Comparison of ENCODE assay signal across 17 cellular contexts in genomic region chr6:167807200-167807599, GRCh38. TPM values are rescaled to one million over a fixed set of nuclear protein-coding genes. Genes with fewer than 3 reads are reported as not detected.
DNase-seq lines count a peak whose midpoint lies in the region; ATAC-seq and TF ChIP-seq lines count a peak whose summit lies in the region.
"Had no signal": no experiment of that assay in that cellular context is flagged by ENCODE, and none has a peak within 500 bp of the region (broad histone marks: within the 10 kb centered on the region; RNA-seq: fewer than 3 reads in every experiment).

No MANE protein-coding gene starts in this region.

- H3K4me1 Mint-ChIP-seq in activated CD4-positive, alpha-beta T cell treated with anti-CD3 and anti-CD28 coated beads, Interleukin-2, amount 10 ng/mL, durations not matched to agents 24 days and 14 days: no peaks in the 10 kb centered on the region
- H3K4me1 Mint-ChIP-seq: B cell; CD4-positive, alpha-beta memory T cell had no signal

- 81% methylated on average over 6 of the region's 6 CpGs for WGBS in esophagus muscularis mucosa
- WGBS in spleen, 5 donors: 74 to 92% (median 81%) methylated on average over 6 of the region's 6 CpGs
- 88% methylated on average over 6 of the region's 6 CpGs for WGBS in right cardiac atrium

- H3K27me3 ChIP-seq in esophagus muscularis mucosa: no peaks in the 10 kb centered on the region
- peaks cover 0 to 29% (median 0%) of the 10 kb centered on the region in 7 donors for H3K27me3 ChIP-seq in spleen (replicated peaks in 1 of 7)
- H3K27me3 ChIP-seq in right cardiac atrium (ENCODE audit: control insufficient read depth, insufficient read depth): no peaks in the 10 kb centered on the region

- no peak for TF ChIP-seq CTCF in esophagus muscularis mucosa (IDR thresholded peaks at IDR 0.05)
- no peak for TF ChIP-seq CTCF in spleen (IDR thresholded peaks at IDR 0.05 in 8 of 11, conservative IDR thresholded peaks at IDR 0.05 in 3 of 11)

- H3K36me3 ChIP-seq in esophagus muscularis mucosa (no peaks in the 10 kb centered on the region), spleen (no peaks in the 10 kb centered on the region)

- no peak overlapping the region for H3K4me3 ChIP-seq in esophagus muscularis mucosa
- H3K4me3 ChIP-seq in spleen: no peak overlapping the region
- H3K4me3 ChIP-seq in right cardiac atrium (ENCODE audit: low read length): no peak overlapping the region
- H3K4me3 ChIP-seq: GM23248 had no signal

- no peaks in the 10 kb centered on the region for H3K9me3 Mint-ChIP-seq in activated CD4-positive, alpha-beta T cell treated with anti-CD3 and anti-CD28 coated beads, Interleukin-2, amount 10 ng/mL, durations not matched to agents 24 days and 14 days
- H3K9me3 Mint-ChIP-seq: H9 had no signal

- H3K9me3 ChIP-seq in esophagus muscularis mucosa (no peaks in the 10 kb centered on the region), spleen (no peaks in the 10 kb centered on the region), right cardiac atrium (ENCODE audit: control insufficient read depth, low read length) (no peaks in the 10 kb centered on the region)

- no peaks in the 10 kb centered on the region for H3K36me3 Mint-ChIP-seq in activated CD4-positive, alpha-beta T cell treated with anti-CD3 and anti-CD28 coated beads, Interleukin-2, amount 10 ng/mL, durations not matched to agents 24 days and 14 days (ENCODE audit: low read depth)
- H3K36me3 Mint-ChIP-seq: CD4-positive, alpha-beta memory T cell had no signal

- no peak overlapping the region for H3K4me3 Mint-ChIP-seq in activated CD4-positive, alpha-beta T cell treated with anti-CD3 and anti-CD28 coated beads, Interleukin-2, amount 10 ng/mL, durations not matched to agents 24 days and 14 days
- H3K4me3 Mint-ChIP-seq: B cell; CD4-positive, alpha-beta memory T cell; H9 had no signal

- H3K27ac Mint-ChIP-seq in activated CD4-positive, alpha-beta T cell treated with anti-CD3 and anti-CD28 coated beads, Interleukin-2, amount 10 ng/mL, durations not matched to agents 24 days and 14 days: no peak overlapping the region
- H3K27ac Mint-ChIP-seq: B cell, H9 had no signal

- TF ChIP-seq EP300 in esophagus muscularis mucosa (IDR thresholded peaks at IDR 0.05): no peak

- intact Hi-C loops in activated CD4-positive, alpha-beta T cell treated with anti-CD3 and anti-CD28 coated beads, Interleukin-2, amount 10 ng/mL, durations not matched to agents 24 days and 14 days (cut with micrococcal nuclease): no loop called here
- intact Hi-C loops in esophagus muscularis mucosa (cut with DNase I): no loop called here
- intact Hi-C loops in spleen (cut with DNase I; ENCODE audit: low total_unique reads): no loop called here
- intact Hi-C loops in right cardiac atrium (cut with DNase I): no loop called here

- TF ChIP-seq POLR2A in esophagus muscularis mucosa (IDR thresholded peaks at IDR 0.05; ENCODE audit: low read depth) (no peak), spleen (IDR thresholded peaks at IDR 0.05) (no peak)

- no peak for ATAC-seq in right cardiac atrium
- ATAC-seq: HCT116 had no signal

- DNase-seq in activated CD4-positive, alpha-beta T cell treated with anti-CD3 and anti-CD28 coated beads, Interleukin-2, amount 10 ng/mL, durations not matched to agents 24 days and 14 days: peak; percentile 20
- DNase-seq in activated CD4-positive, alpha-beta T cell treated with anti-CD3 and anti-CD28 coated beads, Interleukin-2, amount 50 U/mL, for 4 hours: no peak
- peak; percentile 57 for DNase-seq in esophagus muscularis mucosa (ENCODE audit: extremely low spot score)
- DNase-seq in spleen: peak; percentile 37
- no peak for DNase-seq in NCI-H774 (lab: John Stamatoyannopoulos, UW)
- no peak for DNase-seq in right cardiac atrium
- DNase-seq: C1 segment of cervical spinal cord; Calu3; CD4-positive, alpha-beta memory T cell; COR-L47; DMS53; DMS79 treated with DMSO at 0.1 percent for 48 hours; GM23248; H9 had no signal

- H3K27ac ChIP-seq in esophagus muscularis mucosa (replicated peaks in 1 of 4): no peak overlapping the region
- H3K27ac ChIP-seq in spleen: no peak overlapping the region
- H3K27ac ChIP-seq in right cardiac atrium (ENCODE audit: low read length): no peak overlapping the region
- H3K27ac ChIP-seq: 22Rv1, GM23248 had no signal

- H3K27me3 Mint-ChIP-seq in activated CD4-positive, alpha-beta T cell treated with anti-CD3 and anti-CD28 coated beads, Interleukin-2, amount 10 ng/mL, durations not matched to agents 24 days and 14 days: peaks cover 38% of the 10 kb centered on the region

- no peaks in the 10 kb centered on the region for H3K4me1 ChIP-seq in esophagus muscularis mucosa
- no peaks in the 10 kb centered on the region for H3K4me1 ChIP-seq in spleen
- H3K4me1 ChIP-seq in right cardiac atrium (ENCODE audit: control insufficient read depth, insufficient read depth, low read length): no peaks in the 10 kb centered on the region

RNA-seq across cellular contexts. Expression of gene AFDN, which starts 19.5 kb away (rescaled TPM):
- total RNA-seq in activated CD4-positive, alpha-beta T cell treated with anti-CD3 and anti-CD28 coated beads, Interleukin-2, amount 10 ng/mL, durations not matched to agents 24 days and 14 days: 40.8 and 42.2 TPM in 2 replicates
- total RNA-seq in esophagus muscularis mucosa (10 to 100 TPM; 66.9 to 88.0 (median 75.3) TPM), spleen (100 to 1,000 TPM in 5 of 7 donors, 10 to 100 TPM in 2; 71.3 to 148 (median 133) TPM), right cardiac atrium (10 to 100 TPM; 45.3 to 58.0 (median 48.9) TPM)
- polyA plus RNA-seq in spleen (10 to 100 TPM in 2 of 3 donors, 1 to 10 TPM in 1; 7.4 to 24.1 (median 12.1) TPM), right cardiac atrium (23.0 TPM)

Comparison
In these comparisons a context has a peak if more than half of its experiments do, and no peak if none do; other contexts are left out.
1. DNase-seq: peak in activated CD4-positive, alpha-beta T cell treated with anti-CD3 and anti-CD28 coated beads, Interleukin-2, amount 10 ng/mL, durations not matched to agents 24 days and 14 days (single experiment), esophagus muscularis mucosa (single experiment) and spleen (single experiment); none in activated CD4-positive, alpha-beta T cell treated with anti-CD3 and anti-CD28 coated beads, Interleukin-2, amount 50 U/mL, for 4 hours (0 of 2), NCI-H774 (single experiment) and right cardiac atrium (0 of 3).